ENCODE assay signal across 8 cellular contexts in the genomic region with DNA sequence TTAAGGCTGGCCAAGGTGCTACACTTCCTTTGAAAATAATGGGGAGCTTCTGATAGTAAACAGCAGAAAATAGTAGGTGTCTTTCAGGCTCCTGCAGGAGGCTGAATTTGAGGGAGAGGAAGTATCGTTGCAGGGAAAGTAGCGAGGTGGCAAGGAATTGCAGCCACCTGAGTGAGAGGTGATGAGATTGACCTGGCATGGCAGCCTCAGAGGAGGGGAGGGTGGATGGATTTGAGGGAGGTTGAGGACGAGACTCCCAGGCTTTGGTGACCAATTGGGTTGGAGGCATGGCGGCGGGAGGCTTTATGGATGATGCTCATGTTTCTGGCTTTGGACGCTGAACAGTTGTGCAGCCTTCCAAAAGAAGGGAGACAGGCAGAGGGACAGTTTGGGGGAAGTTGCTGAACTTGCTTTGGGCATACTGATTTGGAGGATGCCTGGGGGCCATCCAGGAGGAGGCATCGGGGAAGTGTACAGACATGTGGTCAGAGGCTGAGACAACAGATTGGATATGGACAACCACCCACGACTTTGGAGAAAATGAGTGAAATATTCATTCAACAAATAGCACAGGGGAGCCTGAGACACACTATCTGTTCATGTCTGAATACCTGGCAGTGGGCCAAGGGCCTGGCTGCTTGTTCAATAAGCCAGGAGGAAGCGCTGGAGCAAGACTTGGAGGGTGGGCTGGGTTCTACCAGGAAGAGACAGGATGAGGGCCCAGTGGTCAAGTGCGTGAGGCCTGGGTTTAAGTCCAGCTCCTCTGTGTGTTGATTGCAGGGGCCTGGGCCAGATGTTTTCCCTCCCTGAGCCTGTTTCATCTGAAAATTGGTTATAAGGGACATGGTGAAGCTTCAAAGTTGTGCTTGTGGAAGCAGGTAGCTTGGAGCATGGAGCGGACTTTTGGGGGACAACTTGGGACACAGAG.
DNase-seq lines count a peak whose midpoint lies in the region; ATAC-seq and TF ChIP-seq lines count a peak whose summit lies in the region.

No MANE protein-coding gene starts in this region.

- TF ChIP-seq CTCF in GM10248 (IDR thresholded peaks at IDR 0.05; ENCODE audit: control extremely low read depth, extremely low read depth, low read depth, missing control alignments): no peak
- no peak for TF ChIP-seq CTCF in GM20000 (IDR thresholded peaks at IDR 0.05; ENCODE audit: extremely low read depth, missing control alignments)

- in situ Hi-C loops in SK-MEL-5 (cut with HindIII; ENCODE audit: low pct_unique_long_range_greater_than_20kb, low sequenced_read_pairs): no loop called here

- DNase-seq in HS-5 (ENCODE audit: low read depth) (peak; percentile 86), SK-MEL-5 (ENCODE audit: low read depth, low spot score) (peak; percentile 53), Right ventricle myocardium inferior (ENCODE audit: missing footprints) (peak; percentile 93), skeletal muscle cell (ENCODE audit: low read depth) (peak; percentile 81), GM10248 (ENCODE audit: extremely low spot score) (no peak), GM20000 (ENCODE audit: low spot score) (no peak), GM19240 (ENCODE audit: insufficient read length, low spot score) (no peak), SIG-M5 treated with dmso at 0.1 percent for 504 hours (lab: John Stamatoyannopoulos, UW; ENCODE audit: unreplicated experiment) (no peak)

- peak; percentile 44 for ATAC-seq in Right ventricle myocardium inferior

- CTCF ChIA-PET in GM10248 (lab: Yijun Ruan, JAX): interaction anchor here (1.1 kb wide), 1 partner anchor 17 kb away, joined by 4 read pairs; no protein-coding TSS in a partner anchor

- POLR2A ChIA-PET in GM10248 (lab: Yijun Ruan, JAX): no interaction called here

- intact Hi-C loops in Right ventricle myocardium inferior (cut with DNase I): loop anchor here (2.0 kb wide), 1 partner anchor 19 kb away; no protein-coding TSS in a partner anchor

- no peak overlapping the region for H3K4me3 ChIP-seq in skeletal muscle cell (ENCODE audit: low read depth, low read length)

Comparison
In these comparisons a context has a peak if more than half of its experiments do, and no peak if none do; other contexts are left out.
1. DNase-seq: peak in HS-5 (single experiment), SK-MEL-5 (single experiment), Right ventricle myocardium inferior (single experiment) and skeletal muscle cell (single experiment); none in GM10248 (single experiment), GM20000 (single experiment), GM19240 (single experiment) and SIG-M5 treated with dmso at 0.1 percent for 504 hours (single experiment).